26 cellular contexts compared by ENCODE assay signal in the genomic region with DNA sequence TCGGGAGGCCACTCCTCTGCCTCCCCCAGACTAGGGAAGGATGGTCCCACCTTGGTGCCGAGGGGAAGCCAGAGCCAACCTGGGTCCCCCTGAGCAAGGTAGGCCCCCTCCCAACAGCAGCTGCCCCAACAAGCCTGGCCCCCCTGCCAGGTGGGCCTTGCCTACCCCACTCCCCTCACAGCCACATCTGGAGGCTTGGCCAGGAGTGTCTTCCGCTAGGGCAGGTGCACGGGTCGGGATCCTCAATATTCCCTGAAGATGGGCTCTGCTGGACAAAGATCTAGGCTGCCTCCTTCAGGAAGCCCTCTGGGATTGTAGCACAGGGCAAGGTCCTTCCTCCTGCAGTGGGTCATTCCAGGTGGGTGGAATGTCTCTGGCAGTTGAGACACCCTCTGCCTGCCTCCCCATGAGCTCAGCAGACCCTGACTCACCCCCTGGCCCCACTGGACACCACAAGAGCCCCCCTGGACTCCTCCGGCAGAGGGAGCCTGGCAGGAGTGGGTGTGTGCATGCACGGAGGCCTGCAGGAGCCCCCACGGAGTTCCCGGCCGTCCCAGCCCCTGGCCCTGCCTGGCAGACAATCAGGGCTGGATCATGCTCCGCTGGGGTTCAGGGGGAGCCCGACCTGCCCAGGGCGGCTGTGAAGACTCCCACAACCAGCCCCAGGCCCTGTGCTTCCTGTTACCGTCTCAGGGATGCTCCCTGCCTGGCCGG. TPM values are rescaled to one million over a fixed set of nuclear protein-coding genes. Genes with fewer than 3 reads are reported as not detected.
A peak's percentile ranks its signal among the peaks of the same experiment; 100 is the strongest.
DNase-seq lines count a peak whose midpoint lies in the region; ATAC-seq, FAIRE-seq and TF ChIP-seq lines count a peak whose summit lies in the region.
"Had no signal": no experiment of that assay in that cellular context is flagged by ENCODE, and none has a peak within 500 bp of the region (broad histone marks: within the 10 kb centered on the region; RNA-seq: fewer than 3 reads in every experiment).

No MANE protein-coding gene starts in this region.

- H3K4me1 ChIP-seq in left ventricle myocardium inferior (peaks cover 45% of the 10 kb centered on the region), right cardiac atrium (ENCODE audit: control insufficient read depth, insufficient read depth, low read length) (no peaks in the 10 kb centered on the region), Panc1 (ENCODE audit: control insufficient read depth, insufficient read depth, low read length) (peaks cover 39% of the 10 kb centered on the region), H1 (replicated peaks in 1 of 4; ENCODE audit: control insufficient read depth in 3 of 4, insufficient read depth in 4 of 4, low read length in 3 of 4) (peaks cover 0 to 4% (median 2%) of the 10 kb centered on the region in 4 experiments; a peak in 4 of 7 replicates), aorta (ENCODE audit: control insufficient read depth in 1 of 2, insufficient read depth in 2 of 2, low read length in 2 of 2) (no peaks in the 10 kb centered on the region), PC-9 (replicated peaks; ENCODE audit: insufficient read depth) (no peaks in the 10 kb centered on the region)
- no peaks in the 10 kb centered on the region for H3K4me1 ChIP-seq in effector memory CD4-positive, alpha-beta T cell (ENCODE audit: control insufficient read depth, insufficient read depth, low read length, poor library complexity, severe bottlenecking)

- no peak overlapping the region for H3K23ac ChIP-seq in H1 (ENCODE audit: insufficient read length)

- TF ChIP-seq EP300 in H1 (IDR thresholded peaks at IDR 0.05; ENCODE audit: borderline replicate concordance in 1 of 2, low read depth in 2 of 2, low read length in 2 of 2) = no peak

- H3K36me3 Mint-ChIP-seq in activated CD4-positive, alpha-beta memory T cell treated with anti-CD3 and anti-CD28 coated beads for 36 hours = peaks cover 2% of the 10 kb centered on the region
- H3K36me3 Mint-ChIP-seq: CD8-positive, alpha-beta memory T cell had no signal

- no peak overlapping the region for H3K56ac ChIP-seq in H1 (replicated peaks; ENCODE audit: insufficient read length, low read depth, low read length)

- H3K9me2 ChIP-seq in PC-9 (ENCODE audit: insufficient read depth) = no peaks in the 10 kb centered on the region

- H3K36me3 ChIP-seq in left ventricle myocardium inferior (no peaks in the 10 kb centered on the region), Panc1 (ENCODE audit: control insufficient read depth, insufficient read depth, low read length) (no peaks in the 10 kb centered on the region), H1 (ENCODE audit: control insufficient read depth in 2 of 4, insufficient read depth in 4 of 4, low read length in 3 of 4) (no peaks in the 10 kb centered on the region), aorta (ENCODE audit: control insufficient read depth in 1 of 2, insufficient read depth in 2 of 2, low read length in 1 of 2) (no peaks in the 10 kb centered on the region), PC-9 (ENCODE audit: low read depth) (no peaks in the 10 kb centered on the region)
- H3K36me3 ChIP-seq in effector memory CD4-positive, alpha-beta T cell (ENCODE audit: control insufficient read depth, insufficient read depth, low read length) = no peaks in the 10 kb centered on the region
- H3K36me3 ChIP-seq: Peyer's patch, SJCRH30 had no signal

- CTCF ChIA-PET in Panc1 (lab: Charles Lee) = no interaction called here
- CTCF ChIA-PET in H1 (lab: Charles Lee; ENCODE audit: partially characterized antibody) = interaction anchor here (1.0 kb wide), 1 partner anchor 8 kb away, joined by 5 read pairs; no protein-coding TSS in a partner anchor
- CTCF ChIA-PET in PC-9 (lab: Charles Lee) = no interaction called here
- CTCF ChIA-PET in activated CD4-positive, alpha-beta memory T cell treated with anti-CD3 and anti-CD28 coated beads for 36 hours (lab: Charles Lee) = no interaction called here

- H3K4me1 Mint-ChIP-seq in activated CD4-positive, alpha-beta memory T cell treated with anti-CD3 and anti-CD28 coated beads for 36 hours (ENCODE audit: low read depth) = no peaks in the 10 kb centered on the region

- H4K5ac ChIP-seq in H1 (ENCODE audit: insufficient read length, low read depth, low read length) = no peak overlapping the region

- peaks cover 0 to 2% of the 10 kb centered on the region in 2 experiments for H4K20me1 ChIP-seq in H1 (replicated peaks in 1 of 2; ENCODE audit: control insufficient read depth in 1 of 2, insufficient read depth in 2 of 2, low read length in 2 of 2)
- no peaks in the 10 kb centered on the region; the same call in 1 of the 2 replicates for H4K20me1 ChIP-seq in PC-9 (ENCODE audit: insufficient read depth)

- no peaks in the 10 kb centered on the region for H3K79me1 ChIP-seq in H1 (ENCODE audit: low read depth, low read length)

- intact Hi-C loops in left ventricle myocardium inferior (cut with micrococcal nuclease) (no loop called here), right cardiac atrium (cut with DNase I) (no loop called here), Panc1 (cut with micrococcal nuclease; ENCODE audit: unreplicated experiment) (no loop called here), aorta (cut with DNase I) (no loop called here), PC-9 (cut with micrococcal nuclease; ENCODE audit: unreplicated experiment) (no loop called here)
- intact Hi-C loops in activated CD4-positive, alpha-beta memory T cell treated with anti-CD3 and anti-CD28 coated beads for 36 hours (cut with micrococcal nuclease) = no loop called here

- no peaks in the 10 kb centered on the region for H3F3A ChIP-seq in PC-9 (ENCODE audit: insufficient read depth, low read depth)

- TF ChIP-seq CTCF in left ventricle myocardium inferior (IDR thresholded peaks at IDR 0.05; ENCODE audit: borderline replicate concordance) = no peak
- TF ChIP-seq CTCF in Panc1 (IDR thresholded peaks at IDR 0.05) = peak; percentile 20; the same call in 1 of the 2 replicates
- TF ChIP-seq CTCF in H1 (IDR thresholded peaks at IDR 0.05; ENCODE audit: control extremely low read depth in 1 of 3, insufficient read depth in 1 of 3, low read depth in 1 of 3, low read length in 3 of 3) = peak in 1 of 3 experiments; percentile 8; a peak in 1 of 4 replicates
- no peak for TF ChIP-seq CTCF in PC-9 (conservative IDR thresholded peaks at IDR 0.05)

- no peak overlapping the region for H3K9ac ChIP-seq in H1 (replicated peaks in 1 of 4; ENCODE audit: extremely low read depth in 1 of 4, low read depth in 3 of 4, low read length in 3 of 4)
- H3K9ac ChIP-seq: KMS-11 had no signal

- no peak overlapping the region for H4K91ac ChIP-seq in H1 (replicated peaks; ENCODE audit: insufficient read length, low read length)

- H3K27me3 Mint-ChIP-seq in activated CD4-positive, alpha-beta memory T cell treated with anti-CD3 and anti-CD28 coated beads for 36 hours = no peaks in the 10 kb centered on the region

- H3K4me2 ChIP-seq in H1 (ENCODE audit: insufficient read depth in 1 of 2, low read depth in 2 of 2, low read length in 2 of 2) (no peak overlapping the region), PC-9 (no peak overlapping the region)
- H3K4me2 ChIP-seq: KMS-11 had no signal

- no peak overlapping the region for H3K18ac ChIP-seq in H1 (ENCODE audit: extremely low read depth, low read length)

- H3K79me2 ChIP-seq in H1 (ENCODE audit: control insufficient read depth in 1 of 2, insufficient read depth in 2 of 2, low read length in 2 of 2) (no peaks in the 10 kb centered on the region), PC-9 (ENCODE audit: low read depth) (no peaks in the 10 kb centered on the region)

- peak overlapping the region; percentile 92 for H3K27ac ChIP-seq in left ventricle myocardium inferior (replicated peaks)
- no peak overlapping the region for H3K27ac ChIP-seq in right cardiac atrium (ENCODE audit: low read length)
- no peak overlapping the region; the same call in 1 of the 2 replicates for H3K27ac ChIP-seq in Panc1 (ENCODE audit: low read length)
- H3K27ac ChIP-seq in H1 (ENCODE audit: low read depth, low read length) = no peak overlapping the region
- peak overlapping the region; percentile 28 to 91 for H3K27ac ChIP-seq in aorta (ENCODE audit: low read depth in 1 of 2, low read length in 2 of 2)
- no peak overlapping the region for H3K27ac ChIP-seq in effector memory CD4-positive, alpha-beta T cell (ENCODE audit: insufficient read depth, low read length, poor library complexity, severe bottlenecking)
- H3K27ac ChIP-seq in PC-9 = no peak overlapping the region
- H3K27ac ChIP-seq: 22Rv1, C4-2B, KMS-11, Peyer's patch, SJCRH30 had no signal

- no peak overlapping the region for H3K4me3 Mint-ChIP-seq in activated CD4-positive, alpha-beta memory T cell treated with anti-CD3 and anti-CD28 coated beads for 36 hours
- H3K4me3 Mint-ChIP-seq: CD8-positive, alpha-beta memory T cell; HFFc6 had no signal

- POLR2A ChIA-PET in Panc1 (lab: Charles Lee) (no interaction called here), H1 (lab: Charles Lee; ENCODE audit: partially characterized antibody) (no interaction called here), PC-9 (lab: Charles Lee; ENCODE audit: unreplicated experiment) (no interaction called here)
- POLR2A ChIA-PET in activated CD4-positive, alpha-beta memory T cell treated with anti-CD3 and anti-CD28 coated beads for 36 hours (lab: Charles Lee) = no interaction called here

- H2BK20ac ChIP-seq in H1 (ENCODE audit: low read length) = no peak overlapping the region

- DNase-seq in left ventricle myocardium inferior = no peak
- no peak for DNase-seq in right cardiac atrium
- DNase-seq in Panc1 (ENCODE audit: low read depth, low spot score) = no peak
- no peak for DNase-seq in H1 (ENCODE audit: low read depth in 1 of 2, low spot score in 2 of 2)
- DNase-seq in aorta = no peak
- DNase-seq in effector memory CD4-positive, alpha-beta T cell = no peak
- no peak for DNase-seq in PC-9
- no peak for DNase-seq in activated CD4-positive, alpha-beta memory T cell treated with anti-CD3 and anti-CD28 coated beads for 36 hours
- DNase-seq: Calu3; CD8-positive, alpha-beta memory T cell; DMS153; GOT3; HFFc6; NCI-H1092 treated with DMSO at 0.1 percent for 48 hours; NCI-H1436 treated with DMSO at 0.1 percent for 48 hours; NCI-H1930; NCI-H2227 treated with DMSO at 0.1 percent for 48 hours; NCI-H510A; NCI-H748 treated with DMSO at 0.1 percent for 48 hours; Peyer's patch; SJCRH30 had no signal

- no peaks in the 10 kb centered on the region for H3K23me2 ChIP-seq in H1 (ENCODE audit: low read depth, low read length)

- H3K27me3 ChIP-seq in left ventricle myocardium inferior (ENCODE audit: low read depth) (peaks cover 53% of the 10 kb centered on the region), right cardiac atrium (ENCODE audit: control insufficient read depth, insufficient read depth) (no peaks in the 10 kb centered on the region), Panc1 (ENCODE audit: control insufficient read depth, insufficient read depth, low read length) (no peaks in the 10 kb centered on the region), H1 (replicated peaks in 1 of 4; ENCODE audit: control insufficient read depth in 3 of 4, extremely low read depth in 1 of 4, insufficient read depth in 3 of 4, low read length in 3 of 4) (no peaks in the 10 kb centered on the region), aorta (ENCODE audit: control insufficient read depth in 1 of 2, insufficient read depth in 2 of 2, low read length in 1 of 2) (no peaks in the 10 kb centered on the region), PC-9 (ENCODE audit: insufficient read depth, low read depth) (peaks cover 47% of the 10 kb centered on the region)
- no peaks in the 10 kb centered on the region for H3K27me3 ChIP-seq in effector memory CD4-positive, alpha-beta T cell (replicated peaks; ENCODE audit: control insufficient read depth, insufficient read depth, low read length, poor library complexity, severe bottlenecking)

- H2BK15ac ChIP-seq in H1 (ENCODE audit: low read length) = no peak overlapping the region

- H2AFZ ChIP-seq in H1 (ENCODE audit: low read length) (no peak overlapping the region), PC-9 (no peak overlapping the region)

- H3K9me3 Mint-ChIP-seq in activated CD4-positive, alpha-beta memory T cell treated with anti-CD3 and anti-CD28 coated beads for 36 hours = peaks cover 6% of the 10 kb centered on the region
- H3K9me3 Mint-ChIP-seq: CD8-positive, alpha-beta memory T cell had no signal

- no peak overlapping the region for H3K27ac Mint-ChIP-seq in activated CD4-positive, alpha-beta memory T cell treated with anti-CD3 and anti-CD28 coated beads for 36 hours
- H3K27ac Mint-ChIP-seq: HFFc6 had no signal

- in situ Hi-C loops in Panc1 (cut with HindIII; ENCODE audit: low pct_unique_long_range_greater_than_20kb, low sequenced_read_pairs) = no loop called here

- no peak overlapping the region for H3K14ac ChIP-seq in H1 (ENCODE audit: insufficient read length)

- TF ChIP-seq RAD21 in H1 (IDR thresholded peaks at IDR 0.05 in 1 of 2, conservative IDR thresholded peaks at IDR 0.05 in 1 of 2; ENCODE audit: low read depth in 2 of 2, low read length in 2 of 2) = peak; percentile 22 to 28; a peak in 2 of 4 replicates

- H3K4ac ChIP-seq in H1 (replicated peaks; ENCODE audit: insufficient read length, low read depth, low read length) = no peak overlapping the region

- no peak overlapping the region for H2BK5ac ChIP-seq in H1 (ENCODE audit: low read depth, low read length)

- no TSS peak for BruUV-seq in Panc1 (replicated peaks; lab: Mats Ljungman, UMichigan)
- BruUV-seq in PC-9 (replicated peaks; lab: Mats Ljungman, UMichigan) = no TSS peak

- H3K4me3 ChIP-seq in left ventricle myocardium inferior (no peak overlapping the region), right cardiac atrium (ENCODE audit: low read length) (no peak overlapping the region), Panc1 (ENCODE audit: low read depth in 2 of 2, low read length in 2 of 2) (no peak overlapping the region), H1 (ENCODE audit: extremely low read depth in 1 of 4, insufficient read depth in 2 of 4, low read depth in 3 of 4, low read length in 4 of 4) (no peak overlapping the region), aorta (ENCODE audit: low read length in 2 of 2) (no peak overlapping the region), PC-9 (no peak overlapping the region)
- no peak overlapping the region for H3K4me3 ChIP-seq in effector memory CD4-positive, alpha-beta T cell (ENCODE audit: insufficient read depth, low read depth, low read length, poor library complexity, severe bottlenecking)
- H3K4me3 ChIP-seq: Peyer's patch, SJCRH30 had no signal

- no peaks in the 10 kb centered on the region for H3K9me3 ChIP-seq in left ventricle myocardium inferior (replicated peaks)
- H3K9me3 ChIP-seq in right cardiac atrium (ENCODE audit: control insufficient read depth, low read length) = no peaks in the 10 kb centered on the region
- H3K9me3 ChIP-seq in Panc1 (ENCODE audit: control insufficient read depth, insufficient read depth, low read depth, low read length) = no peaks in the 10 kb centered on the region
- peaks cover 0 to 4% of the 10 kb centered on the region in 2 experiments; a peak in 1 of 4 replicates for H3K9me3 ChIP-seq in H1 (ENCODE audit: insufficient read depth in 2 of 2, low read depth in 1 of 2, low read length in 1 of 2)
- H3K9me3 ChIP-seq in aorta (ENCODE audit: control insufficient read depth, low read length) = no peaks in the 10 kb centered on the region
- no peaks in the 10 kb centered on the region for H3K9me3 ChIP-seq in effector memory CD4-positive, alpha-beta T cell (ENCODE audit: control insufficient read depth, low read length)
- no peaks in the 10 kb centered on the region for H3K9me3 ChIP-seq in PC-9 (ENCODE audit: insufficient read depth, low read depth)
- H3K9me3 ChIP-seq: Peyer's patch, SJCRH30 had no signal

- no peak for TF ChIP-seq POLR2A in H1 (IDR thresholded peaks at IDR 0.05; ENCODE audit: control extremely low read depth in 1 of 2, low read depth in 2 of 2, low read length in 2 of 2)

- FAIRE-seq in H1 (lab: Jason Lieb, UNC) = no peak
- FAIRE-seq: GM12892 had no signal

- no peak for ATAC-seq in right cardiac atrium
- ATAC-seq in Panc1 = no peak
- ATAC-seq in aorta (ENCODE audit: low FRiP score) = peak; percentile 0

- peak overlapping the region; percentile 14; the same call in 1 of the 2 replicates for H4K8ac ChIP-seq in H1 (ENCODE audit: extremely low read depth, insufficient read depth, low read length)

- H2AK5ac ChIP-seq in H1 (ENCODE audit: low read depth, low read length) = no peak overlapping the region

- H2BK120ac ChIP-seq in H1 (replicated peaks; ENCODE audit: low read depth, low read length) = no peak overlapping the region

- H2BK12ac ChIP-seq in H1 (ENCODE audit: low read depth, low read length) = no peak overlapping the region

- WGBS in right cardiac atrium = 66% methylated on average over 15 of the region's 15 CpGs
- WGBS in H1 (ENCODE audit: extremely low coverage in 1 of 2, insufficient coverage in 1 of 2, insufficient read length in 1 of 2, insufficient replicate concordance in 2 of 2, low coverage in 1 of 2, low lambda C conversion rate in 2 of 2, missing lambda C conversion rate in 1 of 2), 2 experiments = 84% methylated on average over 11 of the region's 15 CpGs; no CpG with 5 or more reads in 1 of the 2 experiments
- WGBS in aorta, 2 donors = 35 to 37% methylated on average over 15 of the region's 15 CpGs

RNA-seq across cellular contexts. Expression of a gene that starts 0.4 kb away (rescaled TPM):
- total RNA-seq in left ventricle myocardium inferior (not detected), right cardiac atrium (under 1 TPM in 2 of 4 donors, not detected in 2; 0.15 to 0.23 TPM), Panc1 (2021; ENCODE audit: unreplicated experiment) (0.39 TPM), aorta (1 to 10 TPM in 1 of 2 donors, not detected in 1; 1.4 TPM), PC-9 (2021) (not detected in 2 replicates)
- polyA plus RNA-seq in right cardiac atrium (0.05 TPM), H1 (2011; rRNA removed) (not detected in 2 replicates), aorta (1 to 10 TPM in 1 of 2 donors, not detected in 1; 1.2 TPM)
- polyA plus RNA-seq in Panc1 (2012; ENCODE audit: insufficient read length) = 0.63 TPM
- not detected in 2 replicates for total RNA-seq in H1 (2021; fragmentation: NEBNext Ultra II Directional; extraction: Animal tissue kit (Norgen Biotek cat#: 25700))
- not detected for polyA plus RNA-seq in H1 (2011; cell fraction: cytosol; rRNA removed)
- 0.06 TPM for polyA plus RNA-seq in H1 (2011; cell fraction: nucleus; rRNA removed)
- 0.19 TPM in 1 of 4 replicates, not detected in the others for polyA plus RNA-seq in H1 (2012, experiment 1 of 2)
- not detected for polyA plus RNA-seq in H1 (2012, experiment 2 of 2)
- not detected for polyA plus RNA-seq in H1 (2013, experiment 1 of 2)
- not detected for polyA plus RNA-seq in H1 (2013, experiment 2 of 2)
- not detected in 2 replicates for polyA minus RNA-seq in H1 (2011; rRNA and poly(A)+ RNA removed)
- polyA minus RNA-seq in H1 (2011; cell fraction: cytosol; rRNA and poly(A)+ RNA removed) = not detected
- not detected for polyA minus RNA-seq in H1 (2011; cell fraction: nucleus; rRNA and poly(A)+ RNA removed)
- total RNA-seq in activated CD4-positive, alpha-beta memory T cell treated with anti-CD3 and anti-CD28 coated beads for 36 hours = not detected
- total RNA-seq: Calu3; CD8-positive, alpha-beta memory T cell; HFFc6; Peyer's patch; SJCRH30 had no signal
- polyA plus RNA-seq: CD8-positive, alpha-beta memory T cell had no signal

RNA-seq across cellular contexts. Expression of a gene that starts 23.1 kb away (rescaled TPM):
- total RNA-seq in left ventricle myocardium inferior = 22.6 TPM
- 10 to 100 TPM in 3 of 4 donors, 1 to 10 TPM in 1; 7.7 to 35.3 (median 22.6) TPM for total RNA-seq in right cardiac atrium
- polyA plus RNA-seq in right cardiac atrium = 13.4 TPM
- total RNA-seq in Panc1 (2021; ENCODE audit: unreplicated experiment) = 2.8 TPM
- polyA plus RNA-seq in Panc1 (2012; ENCODE audit: insufficient read length) = 12.8 TPM
- 0.31 and 0.56 TPM in 2 replicates for total RNA-seq in H1 (2021; fragmentation: NEBNext Ultra II Directional; extraction: Animal tissue kit (Norgen Biotek cat#: 25700))
- polyA plus RNA-seq in H1 (2011; rRNA removed) = 0.60 and 0.61 TPM in 2 replicates
- 0.69 TPM for polyA plus RNA-seq in H1 (2011; cell fraction: cytosol; rRNA removed)
- polyA plus RNA-seq in H1 (2011; cell fraction: nucleus; rRNA removed) = 1.4 TPM
- 0.27 to 0.40 TPM (median 0.28 TPM) in 3 of 4 replicates, not detected in the other for polyA plus RNA-seq in H1 (2012, experiment 1 of 2)
- 0.42 TPM for polyA plus RNA-seq in H1 (2012, experiment 2 of 2)
- 0.45 TPM for polyA plus RNA-seq in H1 (2013, experiment 1 of 2)
- polyA plus RNA-seq in H1 (2013, experiment 2 of 2) = 0.53 TPM
- 0.13 TPM in 1 of 2 replicates, not detected in the other for polyA minus RNA-seq in H1 (2011; rRNA and poly(A)+ RNA removed)
- not detected for polyA minus RNA-seq in H1 (2011; cell fraction: cytosol; rRNA and poly(A)+ RNA removed)
- 0.80 TPM for polyA minus RNA-seq in H1 (2011; cell fraction: nucleus; rRNA and poly(A)+ RNA removed)
- total RNA-seq in aorta = under 1 TPM in 1 of 2 donors, not detected in 1; 0.26 TPM
- under 1 TPM; 0.49 to 0.75 TPM for polyA plus RNA-seq in aorta
- total RNA-seq in PC-9 (2021) = not detected in 2 replicates
- not detected for total RNA-seq in activated CD4-positive, alpha-beta memory T cell treated with anti-CD3 and anti-CD28 coated beads for 36 hours
- total RNA-seq: Calu3; CD8-positive, alpha-beta memory T cell; G401; HFFc6 had no signal
- polyA plus RNA-seq: CD8-positive, alpha-beta memory T cell had no signal

RNA-seq across cellular contexts. Expression of a gene that starts 57.3 kb away (rescaled TPM):
- total RNA-seq in left ventricle myocardium inferior (2.5 TPM), right cardiac atrium (1 to 10 TPM; 4.2 to 7.8 (median 6.0) TPM), Panc1 (2021; ENCODE audit: unreplicated experiment) (31.1 TPM), aorta (10 to 100 TPM in 1 of 2 donors, 1 to 10 TPM in 1; 8.9 to 17.8 TPM), PC-9 (2021) (0.08 TPM in 1 of 2 replicates, not detected in the other)
- polyA plus RNA-seq in right cardiac atrium (7.5 TPM), H1 (2011; rRNA removed) (14.0 and 27.4 TPM in 2 replicates), aorta (10 to 100 TPM in 1 of 2 donors, 1 to 10 TPM in 1; 1.3 to 10.7 TPM)
- polyA plus RNA-seq in Panc1 (2012; ENCODE audit: insufficient read length) = 40.3 TPM
- total RNA-seq in H1 (2021; fragmentation: NEBNext Ultra II Directional; extraction: Animal tissue kit (Norgen Biotek cat#: 25700)) = 27.2 and 28.7 TPM in 2 replicates
- 21.0 TPM for polyA plus RNA-seq in H1 (2011; cell fraction: cytosol; rRNA removed)
- polyA plus RNA-seq in H1 (2011; cell fraction: nucleus; rRNA removed) = 192 TPM
- polyA plus RNA-seq in H1 (2012, experiment 1 of 2) = 17.0 to 33.1 TPM (median 28.7 TPM) in 4 replicates
- 13.4 TPM for polyA plus RNA-seq in H1 (2012, experiment 2 of 2)
- 23.4 TPM for polyA plus RNA-seq in H1 (2013, experiment 1 of 2)
- polyA plus RNA-seq in H1 (2013, experiment 2 of 2) = 21.4 TPM
- polyA minus RNA-seq in H1 (2011; rRNA and poly(A)+ RNA removed) = 19.8 and 20.5 TPM in 2 replicates
- 16.3 TPM for polyA minus RNA-seq in H1 (2011; cell fraction: cytosol; rRNA and poly(A)+ RNA removed)
- 43.3 TPM for polyA minus RNA-seq in H1 (2011; cell fraction: nucleus; rRNA and poly(A)+ RNA removed)
- total RNA-seq in activated CD4-positive, alpha-beta memory T cell treated with anti-CD3 and anti-CD28 coated beads for 36 hours = under 1 TPM; 0.26 to 0.61 TPM
- total RNA-seq: Calu3 had no signal

Comparison
In these comparisons a context has a peak if more than half of its experiments do, and no peak if none do; other contexts are left out.
1. H3K27ac ChIP-seq: peak in left ventricle myocardium inferior (single experiment) and aorta (2 of 2); none in right cardiac atrium (single experiment), Panc1 (single experiment), H1 (single experiment), effector memory CD4-positive, alpha-beta T cell (single experiment) and PC-9 (single experiment).